ENCODE assay signal across 38 cellular contexts in genomic region chr4:2151544-2151943, GRCh38.
"Had no signal": no experiment of that assay in that cellular context is flagged by ENCODE, and none has a peak within 500 bp of the region (broad histone marks: within the 10 kb centered on the region; RNA-seq: fewer than 3 reads in every experiment).

No MANE protein-coding gene starts in this region.

- H3K4me3 Mint-ChIP-seq: activated B cell treated with CpG ODN at 0.5 μM for 24 hours; activated CD4-positive, alpha-beta memory T cell treated with anti-CD3 and anti-CD28 coated beads for 36 hours; activated CD4-positive, alpha-beta T cell treated with anti-CD3 and anti-CD28 coated beads, Interleukin-2, amount 10 ng/mL, durations not matched to agents 24 days and 14 days; activated CD8-positive, alpha-beta T cell treated with anti-CD3 and anti-CD28 coated beads for 36 hours; activated naive CD4-positive, alpha-beta T cell treated with anti-CD3 and anti-CD28 coated beads for 36 hours; activated naive CD8-positive, alpha-beta T cell treated with anti-CD3 and anti-CD28 coated beads for 36 hours; activated T-cell treated with anti-CD3 and anti-CD28 coated beads, Interleukin-2, amount 50 U/mL, for 4 hours; activated T-cell treated with anti-CD3 and anti-CD28 coated beads, Interleukin-2, amount 50 U/mL, for 72 hours; activated T-helper 1 cell treated with anti-CD3 and anti-CD28 coated beads, Interleukin-12 subunit alpha, Interleukin-12 subunit beta, Interleukin-2, Interleukin-4 antibody, amounts not matched to agents 30 ng/mL and 10 ng/mL and 1 ng/mL, durations not matched to agents 14 hours and 24 hours and 36 hours; activated T-helper 17 cell treated with anti-CD3 and anti-CD28 coated beads, Interleukin-2, amount 50 U/mL, for 72 hours; brain; central memory CD8-positive, alpha-beta T cell; T-cell; T-helper 2 cell treated with Interferon-gamma antibody and Interleukin-4, amounts not matched to agents 5 μg/mL and 100 μg/mL, for 36 hours had no signal

- H3K4me3 ChIP-seq: adrenal gland, cardiac muscle cell had no signal

- ATAC-seq: activated CD8-positive, alpha-beta T cell treated with anti-CD3 and anti-CD28 coated beads for 36 hours; activated naive CD4-positive, alpha-beta T cell treated with anti-CD3 and anti-CD28 coated beads, Interleukin-2, amount 50 U/mL, for 72 hours; activated T-cell treated with anti-CD3 and anti-CD28 coated beads, Interleukin-2, amount 50 U/mL, for 4 hours; activated T-cell treated with anti-CD3 and anti-CD28 coated beads, Interleukin-2, amount 50 U/mL, for 72 hours; activated T-helper 17 cell treated with anti-CD3 and anti-CD28 coated beads, Interleukin-2, amount 50 U/mL, for 72 hours; T-cell had no signal

- H3K36me3 Mint-ChIP-seq: activated naive CD8-positive, alpha-beta T cell treated with anti-CD3 and anti-CD28 coated beads for 36 hours had no signal

- H3K9me3 ChIP-seq: adrenal gland had no signal

- DNase-seq: activated B cell treated with CpG ODN at 0.5 μM for 24 hours; activated CD4-positive, alpha-beta memory T cell treated with anti-CD3 and anti-CD28 coated beads for 36 hours; activated CD4-positive, alpha-beta T cell treated with anti-CD3 and anti-CD28 coated beads for 4 hours; activated CD4-positive, alpha-beta T cell treated with anti-CD3 and anti-CD28 coated beads, Interleukin-2, amount 10 ng/mL, durations not matched to agents 24 days and 14 days; activated CD4-positive, alpha-beta T cell treated with anti-CD3 and anti-CD28 coated beads, Interleukin-2, amount 50 U/mL, for 1 hour; activated CD4-positive, alpha-beta T cell treated with anti-CD3 and anti-CD28 coated beads, Interleukin-2, amount 50 U/mL, for 4 hours; activated CD4-positive, CD25-positive, alpha-beta regulatory T cell treated with anti-CD3 and anti-CD28 coated beads, Interleukin-2, amount 50 U/mL, for 72 hours; activated CD8-positive, alpha-beta memory T cell treated with anti-CD3 and anti-CD28 coated beads, Interleukin-2, amount 50 U/mL, for 4 hours; activated CD8-positive, alpha-beta T cell treated with anti-CD3 and anti-CD28 coated beads for 36 hours; activated effector memory CD4-positive, alpha-beta T cell treated with anti-CD3 and anti-CD28 coated beads, Interleukin-2, amount 50 U/mL, for 16 hours; activated gamma-delta T cell treated with Interleukin-2 at 50 U/mL for 16 hours; activated naive CD4-positive, alpha-beta T cell; activated naive CD4-positive, alpha-beta T cell treated with anti-CD3 and anti-CD28 coated beads for 36 hours; activated naive CD4-positive, alpha-beta T cell treated with anti-CD3 and anti-CD28 coated beads, Interleukin-2, amount 50 U/mL, for 16 hours; activated naive CD8-positive, alpha-beta T cell treated with anti-CD3 and anti-CD28 coated beads for 36 hours; activated T-cell treated with anti-CD3 and anti-CD28 coated beads for 4 hours; activated T-cell treated with anti-CD3 and anti-CD28 coated beads, Interleukin-2, amount 50 U/mL, for 1 hour; activated T-cell treated with anti-CD3 and anti-CD28 coated beads, Interleukin-2, amount 50 U/mL, for 4 hours; activated T-cell treated with anti-CD3 and anti-CD28 coated beads, Interleukin-2, amount 50 U/mL, for 72 hours; adrenal gland; amniotic stem cell; aorta; caudate nucleus; cerebellar nuclear complex; T-cell; T-helper 2 cell; T-helper 9 cell had no signal

- H3K27me3 ChIP-seq: adrenal gland, cardiac muscle cell had no signal

- H3K27me3 Mint-ChIP-seq: activated CD4-positive, alpha-beta memory T cell treated with anti-CD3 and anti-CD28 coated beads for 36 hours; activated CD8-positive, alpha-beta T cell treated with anti-CD3 and anti-CD28 coated beads for 36 hours; activated naive CD8-positive, alpha-beta T cell treated with anti-CD3 and anti-CD28 coated beads for 36 hours; activated T-helper 17 cell treated with anti-CD3 and anti-CD28 coated beads, Interleukin-2, amount 50 U/mL, for 72 hours; central memory CD8-positive, alpha-beta T cell; T-cell had no signal

- H3K4me1 ChIP-seq: adrenal gland had no signal

- H3K27ac Mint-ChIP-seq: activated B cell treated with CpG ODN at 0.5 μM for 24 hours; activated CD4-positive, alpha-beta memory T cell treated with anti-CD3 and anti-CD28 coated beads for 36 hours; activated CD4-positive, alpha-beta T cell treated with anti-CD3 and anti-CD28 coated beads, Interleukin-2, amount 10 ng/mL, durations not matched to agents 24 days and 14 days; activated CD8-positive, alpha-beta T cell treated with anti-CD3 and anti-CD28 coated beads for 36 hours; activated naive CD4-positive, alpha-beta T cell treated with anti-CD3 and anti-CD28 coated beads for 36 hours; activated naive CD4-positive, alpha-beta T cell treated with anti-CD3 and anti-CD28 coated beads, Interleukin-2, amount 50 U/mL, for 72 hours; activated naive CD8-positive, alpha-beta T cell treated with anti-CD3 and anti-CD28 coated beads for 36 hours; activated T-cell treated with anti-CD3 and anti-CD28 coated beads, Interleukin-2, amount 50 U/mL, for 72 hours; activated T-helper 1 cell treated with anti-CD3 and anti-CD28 coated beads, Interleukin-12 subunit alpha, Interleukin-12 subunit beta, Interleukin-2, Interleukin-4 antibody, amounts not matched to agents 30 ng/mL and 10 ng/mL and 1 ng/mL, durations not matched to agents 14 hours and 24 hours and 36 hours; activated T-helper 17 cell treated with anti-CD3 and anti-CD28 coated beads, Interleukin-2, amount 50 U/mL, for 72 hours; brain; T-cell; T-helper 2 cell treated with Interferon-gamma antibody and Interleukin-4, amounts not matched to agents 5 μg/mL and 100 μg/mL, for 36 hours had no signal

- FAIRE-seq: astrocyte, bronchial epithelial cell, TTC549 had no signal

- H3K36me3 ChIP-seq: adrenal gland, cardiac muscle cell had no signal

- H3K9me3 Mint-ChIP-seq: activated T-cell treated with anti-CD3 and anti-CD28 coated beads, Interleukin-2, amount 50 U/mL, for 4 hours; activated T-helper 1 cell treated with anti-CD3 and anti-CD28 coated beads, Interleukin-12 subunit alpha, Interleukin-12 subunit beta, Interleukin-2, Interleukin-4 antibody, amounts not matched to agents 30 ng/mL and 10 ng/mL and 1 ng/mL, durations not matched to agents 14 hours and 24 hours and 36 hours; activated T-helper 17 cell treated with anti-CD3 and anti-CD28 coated beads, Interleukin-2, amount 50 U/mL, for 72 hours; central memory CD8-positive, alpha-beta T cell had no signal

- H3K27ac ChIP-seq: adrenal gland, cardiac muscle cell, VCaP had no signal

- H3K4me1 Mint-ChIP-seq: activated B cell treated with CpG ODN at 0.5 μM for 24 hours; activated CD4-positive, alpha-beta T cell treated with anti-CD3 and anti-CD28 coated beads, Interleukin-2, amount 10 ng/mL, durations not matched to agents 24 days and 14 days; activated naive CD8-positive, alpha-beta T cell treated with anti-CD3 and anti-CD28 coated beads for 36 hours; activated T-helper 17 cell treated with anti-CD3 and anti-CD28 coated beads, Interleukin-2, amount 50 U/mL, for 72 hours; brain; central memory CD8-positive, alpha-beta T cell; T-cell had no signal
